ENCODE assay signal across 8 cellular contexts in genomic region chr5:59367791-59368394, GRCh38.
DNase-seq lines count a peak whose midpoint lies in the region; ATAC-seq and TF ChIP-seq lines count a peak whose summit lies in the region.

No MANE protein-coding gene starts in this region.

- no peaks in the 10 kb centered on the region for H3K4me1 ChIP-seq in OCI-LY1 (ENCODE audit: insufficient read depth, low read length, severe bottlenecking)

- no peak overlapping the region for H3K4me3 ChIP-seq in OCI-LY1 (ENCODE audit: low read depth, low read length, poor library complexity, severe bottlenecking)

- peaks cover 4% of the 10 kb centered on the region for H3K9me3 Mint-ChIP-seq in activated T-helper 2 cell treated with anti-CD3 and anti-CD28 coated beads, Interferon-gamma antibody, Interleukin-2, Interleukin-4, amounts not matched to agents 10 μg/mL and 5 μg/mL and 100 μg/mL, durations not matched to agents 14 hours and 24 hours and 36 hours

- peak; percentile 74 for DNase-seq in ELF-1 (ENCODE audit: low read depth, low spot score)
- DNase-seq in activated T-helper 2 cell treated with anti-CD3 and anti-CD28 coated beads, Interferon-gamma antibody, Interleukin-2, Interleukin-4, amounts not matched to agents 10 μg/mL and 5 μg/mL and 100 μg/mL, durations not matched to agents 14 hours and 24 hours and 36 hours (ENCODE audit: low spot score) = peak; percentile 22
- DNase-seq in glomerular visceral epithelial cell (ENCODE audit: extremely low spot score) = peak; percentile 63
- DNase-seq in pons (ENCODE audit: low spot score) = peak; percentile 85

- no peaks in the 10 kb centered on the region for H4K20me1 ChIP-seq in OCI-LY1 (ENCODE audit: insufficient read depth, low read length)

- H3K4me2 ChIP-seq in OCI-LY1 (ENCODE audit: low read length) = no peak overlapping the region

- TF ChIP-seq CTCF in OCI-LY1 (IDR thresholded peaks at IDR 0.05; ENCODE audit: low read length) = peak; percentile 71

- H3F3A ChIP-seq in OCI-LY1 (ENCODE audit: insufficient read depth, low read length) = no peaks in the 10 kb centered on the region

- H3K9me3 ChIP-seq in OCI-LY1 (ENCODE audit: low read length) = no peaks in the 10 kb centered on the region

- no peak overlapping the region for H3K27ac Mint-ChIP-seq in activated T-helper 2 cell treated with anti-CD3 and anti-CD28 coated beads, Interferon-gamma antibody, Interleukin-2, Interleukin-4, amounts not matched to agents 10 μg/mL and 5 μg/mL and 100 μg/mL, durations not matched to agents 14 hours and 24 hours and 36 hours

- H3K4me1 Mint-ChIP-seq in activated T-helper 2 cell treated with anti-CD3 and anti-CD28 coated beads, Interferon-gamma antibody, Interleukin-2, Interleukin-4, amounts not matched to agents 10 μg/mL and 5 μg/mL and 100 μg/mL, durations not matched to agents 14 hours and 24 hours and 36 hours (ENCODE audit: low read depth) = peaks cover 3% of the 10 kb centered on the region

- peaks cover 10% of the 10 kb centered on the region for H3K27me3 Mint-ChIP-seq in activated T-helper 2 cell treated with anti-CD3 and anti-CD28 coated beads, Interferon-gamma antibody, Interleukin-2, Interleukin-4, amounts not matched to agents 10 μg/mL and 5 μg/mL and 100 μg/mL, durations not matched to agents 14 hours and 24 hours and 36 hours (ENCODE audit: low read depth)

- H3K79me2 ChIP-seq in OCI-LY1 (ENCODE audit: insufficient read depth, low read length) = no peaks in the 10 kb centered on the region

- H3K36me3 Mint-ChIP-seq in activated T-helper 2 cell treated with anti-CD3 and anti-CD28 coated beads, Interferon-gamma antibody, Interleukin-2, Interleukin-4, amounts not matched to agents 10 μg/mL and 5 μg/mL and 100 μg/mL, durations not matched to agents 14 hours and 24 hours and 36 hours (ENCODE audit: low read depth) = no peaks in the 10 kb centered on the region

- H3K36me3 ChIP-seq in OCI-LY1 (ENCODE audit: insufficient read depth, low read length) = no peaks in the 10 kb centered on the region

- no peaks in the 10 kb centered on the region for H3K27me3 ChIP-seq in OCI-LY1 (ENCODE audit: insufficient read depth, low read length)

- ATAC-seq in HG02798 (IDR thresholded peaks at IDR 0.05; ENCODE audit: poor library complexity, unreplicated experiment) (peak; percentile 40), HG02763 (IDR thresholded peaks at IDR 0.05; ENCODE audit: unreplicated experiment) (no peak), HG03432 (IDR thresholded peaks at IDR 0.05; ENCODE audit: unreplicated experiment) (no peak)

- intact Hi-C loops in activated T-helper 2 cell treated with anti-CD3 and anti-CD28 coated beads, Interferon-gamma antibody, Interleukin-2, Interleukin-4, amounts not matched to agents 10 μg/mL and 5 μg/mL and 100 μg/mL, durations not matched to agents 14 hours and 24 hours and 36 hours (cut with micrococcal nuclease) = loop anchor here (1.0 to 2.0 kb wide), 3 partner anchors 149 to 481 kb away; no protein-coding TSS in a partner anchor

- H2AFZ ChIP-seq in OCI-LY1 (ENCODE audit: low read length) = no peak overlapping the region

- no peak overlapping the region for H3K9ac ChIP-seq in OCI-LY1 (ENCODE audit: low read length)

- no peak overlapping the region for H3K27ac ChIP-seq in OCI-LY1 (ENCODE audit: low read depth, low read length, poor library complexity, severe bottlenecking)

- H3K9me2 ChIP-seq in OCI-LY1 (ENCODE audit: low read depth, low read length) = no peaks in the 10 kb centered on the region

- H3K4me3 Mint-ChIP-seq in activated T-helper 2 cell treated with anti-CD3 and anti-CD28 coated beads, Interferon-gamma antibody, Interleukin-2, Interleukin-4, amounts not matched to agents 10 μg/mL and 5 μg/mL and 100 μg/mL, durations not matched to agents 14 hours and 24 hours and 36 hours (ENCODE audit: low read depth) = no peak overlapping the region

Comparison
In these comparisons a context has a peak if more than half of its experiments do, and no peak if none do; other contexts are left out.
1. DNase-seq: peak in every context shown above with its lines; median percentile 85 in pons; 74 in ELF-1; 63 in glomerular visceral epithelial cell; 22 in activated T-helper 2 cell treated with anti-CD3 and anti-CD28 coated beads, Interferon-gamma antibody, Interleukin-2, Interleukin-4, amounts not matched to agents 10 μg/mL and 5 μg/mL and 100 μg/mL, durations not matched to agents 14 hours and 24 hours and 36 hours.